Comparison of ENCODE assay signal across 9 cellular contexts in genomic region chr3:49688338-49689045, GRCh38. TPM values are rescaled to one million over a fixed set of nuclear protein-coding genes. Genes with fewer than 3 reads are reported as not detected.
DNase-seq lines count a peak whose midpoint lies in the region; ATAC-seq and TF ChIP-seq lines count a peak whose summit lies in the region.
"Not testable (repeated sequence)": the region's sequence is repeated elsewhere in the genome, so short reads cannot be mapped to it uniquely, and the experiment has no call there.
"Had no signal": no experiment of that assay in that cellular context is flagged by ENCODE, and none has a peak within 500 bp of the region (broad histone marks: within the 10 kb centered on the region; RNA-seq: fewer than 3 reads in every experiment).

No MANE protein-coding gene starts in this region.

- H3K9ac ChIP-seq in HUES6 (ENCODE audit: low read length) (peak overlapping the region; percentile 84), muscle layer of colon (ENCODE audit: low read length) (peak overlapping the region; percentile 71)

- not testable (repeated sequence) for H3K4me1 ChIP-seq in BE2C; HUES6 (ENCODE audit: control insufficient read depth, insufficient read depth, low read length)
- H3K4me1 ChIP-seq in gastroesophageal sphincter: peaks cover 0 to 48% (median 23%) of the 10 kb centered on the region in 3 donors
- H3K4me1 ChIP-seq in muscle layer of colon (ENCODE audit: insufficient read depth, low read length): peaks cover 15% of the 10 kb centered on the region

- TF ChIP-seq EP300 in gastroesophageal sphincter (IDR thresholded peaks at IDR 0.05): not testable (repeated sequence)

- H3K4me1 Mint-ChIP-seq in brain: peaks cover 40% of the 10 kb centered on the region

- no CpG with 5 or more reads among the region's 7 CpGs for WGBS in gastroesophageal sphincter (ENCODE audit: low coverage in 1 of 2), 2 donors

- H3K27ac Mint-ChIP-seq in brain: peak overlapping the region; percentile 97 to 99 (median 98)

- H3K4me3 ChIP-seq in BE2C (ENCODE audit: low read depth, low read length): peak overlapping the region; percentile 80
- peak overlapping the region; percentile 86 for H3K4me3 ChIP-seq in HUES6 (ENCODE audit: low read depth, low read length)
- H3K4me3 ChIP-seq in gastroesophageal sphincter: peak overlapping the region; percentile 50 to 98
- H3K4me3 ChIP-seq in muscle layer of colon (ENCODE audit: low read depth in 1 of 2, low read length in 2 of 2): peak overlapping the region; percentile 84 to 91
- H3K4me3 ChIP-seq in skin epidermis: peak overlapping the region; percentile 89 to 100 (median 98)

- not testable (repeated sequence) for DNase-seq in BE2C

- peak overlapping the region; percentile 96 to 99 (median 98) for H3K4me3 Mint-ChIP-seq in brain

- H3K27me3 Mint-ChIP-seq in brain: peaks cover 35% of the 10 kb centered on the region

- H3K36me3 Mint-ChIP-seq in brain: not testable (repeated sequence)

- H3K27ac ChIP-seq in HUES6 (ENCODE audit: low read depth, low read length); muscle layer of colon (ENCODE audit: low read depth, low read length): not testable (repeated sequence)
- H3K27ac ChIP-seq in VCaP (peak overlapping the region; percentile 78), gastroesophageal sphincter (peak overlapping the region in 3 of 4 donors; percentile 76 to 82 (median 80)), skin epidermis (peak overlapping the region in 20 of 21 experiments; percentile 29 to 94 (median 88))

- H3K27me3 ChIP-seq in BE2C; HUES6 (ENCODE audit: control insufficient read depth, insufficient read depth, low read length); muscle layer of colon (ENCODE audit: control insufficient read depth in 1 of 2, insufficient read depth in 2 of 2, low read length in 2 of 2): not testable (repeated sequence)
- H3K27me3 ChIP-seq in gastroesophageal sphincter: peaks cover 25% of the 10 kb centered on the region

- not testable (repeated sequence) for H3K9me3 ChIP-seq in BE2C; HUES6 (ENCODE audit: control insufficient read depth, insufficient read depth, low read depth, low read length); gastroesophageal sphincter; muscle layer of colon (ENCODE audit: low read length)

- H3K36me3 ChIP-seq in BE2C; muscle layer of colon (ENCODE audit: insufficient read depth, low read length): not testable (repeated sequence)
- H3K36me3 ChIP-seq in HUES6 (ENCODE audit: control insufficient read depth, insufficient read depth, low read length) (peaks cover 11% of the 10 kb centered on the region), gastroesophageal sphincter (peaks cover 0 to 20% of the 10 kb centered on the region in 2 donors)

- TF ChIP-seq CTCF in BE2C (IDR thresholded peaks at IDR 0.05; ENCODE audit: low read depth, low read length); VCaP (conservative IDR thresholded peaks at IDR 0.05); brain (conservative IDR thresholded peaks at IDR 0.05); gastroesophageal sphincter (IDR thresholded peaks at IDR 0.05): not testable (repeated sequence)

- ATAC-seq in GM21619 (IDR thresholded peaks at IDR 0.05; ENCODE audit: unreplicated experiment): peak; percentile 4
- ATAC-seq in gastroesophageal sphincter: not testable (repeated sequence)

- H3K9me3 Mint-ChIP-seq in brain: not testable (repeated sequence)

- not testable (repeated sequence) for TF ChIP-seq POLR2A in gastroesophageal sphincter (IDR thresholded peaks at IDR 0.05)

RNA-seq across cellular contexts. Expression of gene MST1, which starts 0.8 kb away (rescaled TPM):
- 35.2 TPM for polyA plus RNA-seq in BE2C (2012; ENCODE audit: insufficient read depth, insufficient read length, low read depth)
- polyA plus RNA-seq in brain (ENCODE audit: insufficient read depth, low read depth, low replicate concordance): 2.2 TPM
- total RNA-seq in gastroesophageal sphincter: 1 to 10 TPM in 3 of 4 donors, under 1 TPM in 1; 0.89 to 7.3 (median 4.4) TPM

RNA-seq across cellular contexts. Expression of gene RNF123, which starts 0.9 kb away (rescaled TPM):
- polyA plus RNA-seq in BE2C (2012; ENCODE audit: insufficient read depth, insufficient read length, low read depth): 35.4 TPM
- polyA plus RNA-seq in brain (ENCODE audit: insufficient read depth, low read depth, low replicate concordance): 33.9 TPM
- total RNA-seq in gastroesophageal sphincter: 10 to 100 TPM; 18.5 to 31.2 (median 21.8) TPM

RNA-seq across cellular contexts. Expression of gene APEH, which starts 14.3 kb away (rescaled TPM):
- polyA plus RNA-seq in BE2C (2012; ENCODE audit: insufficient read depth, insufficient read length, low read depth): 130 TPM
- 74.0 TPM for polyA plus RNA-seq in brain (ENCODE audit: insufficient read depth, low read depth, low replicate concordance)
- total RNA-seq in gastroesophageal sphincter: 10 to 100 TPM; 61.4 to 80.2 (median 71.5) TPM

RNA-seq across cellular contexts. Expression of gene AMIGO3, which starts 31.0 kb away (rescaled TPM):
- polyA plus RNA-seq in BE2C (2012; ENCODE audit: insufficient read depth, insufficient read length, low read depth): 6.7 TPM
- polyA plus RNA-seq in brain (ENCODE audit: insufficient read depth, low read depth, low replicate concordance): 2.0 TPM
- under 1 TPM in 2 of 4 donors, not detected in 2; 0.27 to 0.31 TPM for total RNA-seq in gastroesophageal sphincter
- total RNA-seq: NCI-H460 had no signal

RNA-seq across cellular contexts. Expression of gene GMPPB, which starts 35.3 kb away (rescaled TPM):
- 18.8 TPM for polyA plus RNA-seq in BE2C (2012; ENCODE audit: insufficient read depth, insufficient read length, low read depth)
- polyA plus RNA-seq in brain (ENCODE audit: insufficient read depth, low read depth, low replicate concordance): 10.8 TPM
- total RNA-seq in gastroesophageal sphincter: 10 to 100 TPM; 15.6 to 20.5 (median 17.3) TPM
